8 cellular contexts compared by ENCODE assay signal in genomic region chr17:18182978-18183333, GRCh38. TPM values are rescaled to one million over a fixed set of nuclear protein-coding genes. Genes with fewer than 3 reads are reported as not detected.
A peak's percentile ranks its signal among the peaks of the same experiment; 100 is the strongest.
DNase-seq lines count a peak whose midpoint lies in the region; ATAC-seq and TF ChIP-seq lines count a peak whose summit lies in the region.

No MANE protein-coding gene starts in this region.

- H3K27ac ChIP-seq in hepatocyte, result peak overlapping the region; percentile 97
- peak overlapping the region; percentile 99 for H3K27ac ChIP-seq in skeletal muscle tissue (ENCODE audit: low read depth, low read length)

- TF ChIP-seq CTCF in hepatocyte (IDR thresholded peaks at IDR 0.05; ENCODE audit: poor library complexity), result no peak

- peak overlapping the region; percentile 43 for H3K4me3 ChIP-seq in hepatocyte
- peak overlapping the region; percentile 83 to 98 (median 95) for H3K4me3 ChIP-seq in skeletal muscle tissue (ENCODE audit: low read length in 3 of 3)

- peaks cover 62% of the 10 kb centered on the region for H3K4me1 Mint-ChIP-seq in activated naive CD8-positive, alpha-beta T cell treated with anti-CD3 and anti-CD28 coated beads, Interleukin-2, amount 50 U/mL, for 24 hours

- H3K27ac Mint-ChIP-seq in activated naive CD8-positive, alpha-beta T cell treated with anti-CD3 and anti-CD28 coated beads, Interleukin-2, amount 50 U/mL, for 24 hours, result peak overlapping the region; percentile 98

- peaks cover 33% of the 10 kb centered on the region for H3K36me3 Mint-ChIP-seq in activated naive CD8-positive, alpha-beta T cell treated with anti-CD3 and anti-CD28 coated beads, Interleukin-2, amount 50 U/mL, for 24 hours (ENCODE audit: low read depth)

- peaks cover 44% of the 10 kb centered on the region for H3K4me1 ChIP-seq in hepatocyte (ENCODE audit: insufficient read depth)
- peaks cover 41 to 45% (median 42%) of the 10 kb centered on the region in 3 donors for H3K4me1 ChIP-seq in skeletal muscle tissue (ENCODE audit: control insufficient read depth in 3 of 3, insufficient read depth in 3 of 3, low read length in 3 of 3)

- ATAC-seq in GM19438 (IDR thresholded peaks at IDR 0.05; ENCODE audit: low read depth, unreplicated experiment) (peak; percentile 41), HG03558 (IDR thresholded peaks at IDR 0.05; ENCODE audit: extremely low read depth, unreplicated experiment) (peak; percentile 8)
- peak; percentile 29 for ATAC-seq in activated naive CD8-positive, alpha-beta T cell treated with anti-CD3 and anti-CD28 coated beads, Interleukin-2, amount 50 U/mL, for 24 hours

- H3K36me3 ChIP-seq in hepatocyte (replicated peaks; ENCODE audit: insufficient read depth, low read depth), result no peaks in the 10 kb centered on the region
- H3K36me3 ChIP-seq in skeletal muscle tissue (ENCODE audit: control insufficient read depth in 3 of 3, insufficient read depth in 3 of 3, low read length in 3 of 3), result peaks cover 3 to 9% (median 5%) of the 10 kb centered on the region in 3 donors

- under 1% methylated on average over 33 of the region's 33 CpGs for WGBS in hepatocyte (ENCODE audit: low lambda C conversion rate, missing lambda C conversion rate)

- H3K27me3 ChIP-seq in hepatocyte (no peaks in the 10 kb centered on the region), skeletal muscle tissue (ENCODE audit: control insufficient read depth in 3 of 3, insufficient read depth in 3 of 3, low read length in 3 of 3) (no peaks in the 10 kb centered on the region)

- DNase-seq in COLO829 (ENCODE audit: low spot score) (peak; percentile 68), SW480 (ENCODE audit: low spot score) (peak; percentile 64), hepatocyte (ENCODE audit: low spot score) (peak; percentile 91), DMS114 treated with DMSO at 0.1 percent for 48 hours (lab: John Stamatoyannopoulos, UW; ENCODE audit: unreplicated experiment) (no peak)
- peak; percentile 92 for DNase-seq in activated naive CD8-positive, alpha-beta T cell treated with anti-CD3 and anti-CD28 coated beads, Interleukin-2, amount 50 U/mL, for 24 hours

- no peaks in the 10 kb centered on the region for H3K9me2 ChIP-seq in hepatocyte (replicated peaks; ENCODE audit: insufficient read depth)

- no peaks in the 10 kb centered on the region for H3K9me3 Mint-ChIP-seq in activated naive CD8-positive, alpha-beta T cell treated with anti-CD3 and anti-CD28 coated beads, Interleukin-2, amount 50 U/mL, for 24 hours

- H3K9ac ChIP-seq in skeletal muscle tissue (ENCODE audit: low read depth in 1 of 3, low read length in 3 of 3), result peak overlapping the region; percentile 88 to 99 (median 95)

- H3K4me2 ChIP-seq in hepatocyte, result peak overlapping the region; percentile 84

- H3K9me3 ChIP-seq in hepatocyte (ENCODE audit: low read depth) (no peaks in the 10 kb centered on the region), skeletal muscle tissue (ENCODE audit: control insufficient read depth in 3 of 3, low read length in 3 of 3) (no peaks in the 10 kb centered on the region)

- H4K20me1 ChIP-seq in hepatocyte (ENCODE audit: insufficient read depth, poor library complexity, severe bottlenecking), result peaks cover 37% of the 10 kb centered on the region

- H3K4me3 Mint-ChIP-seq in activated naive CD8-positive, alpha-beta T cell treated with anti-CD3 and anti-CD28 coated beads, Interleukin-2, amount 50 U/mL, for 24 hours, result peak overlapping the region; percentile 96

- peaks cover 3% of the 10 kb centered on the region for H3K27me3 Mint-ChIP-seq in activated naive CD8-positive, alpha-beta T cell treated with anti-CD3 and anti-CD28 coated beads, Interleukin-2, amount 50 U/mL, for 24 hours

- H2AFZ ChIP-seq in hepatocyte, result peak overlapping the region; percentile 51

- H3K79me2 ChIP-seq in hepatocyte, result peaks cover 42% of the 10 kb centered on the region

RNA-seq across cellular contexts. Expression of gene ALKBH5, which starts 0.7 kb away (rescaled TPM):
- total RNA-seq in hepatocyte (56.6 and 68.6 TPM in 2 replicates), skeletal muscle tissue (77.8 TPM)
- 66.6 and 78.3 TPM in 2 replicates for polyA plus RNA-seq in hepatocyte

RNA-seq across cellular contexts. Expression of gene LLGL1, which starts 42.5 kb away (rescaled TPM):
- total RNA-seq in hepatocyte (46.0 and 51.9 TPM in 2 replicates), skeletal muscle tissue (15.1 TPM)
- 5.4 and 7.1 TPM in 2 replicates for polyA plus RNA-seq in hepatocyte
